9 cellular contexts compared by ENCODE assay signal in genomic region chr15:33700695-33701303, GRCh38.
DNase-seq lines count a peak whose midpoint lies in the region; ATAC-seq and TF ChIP-seq lines count a peak whose summit lies in the region.
"Had no signal": no experiment of that assay in that cellular context is flagged by ENCODE, and none has a peak within 500 bp of the region (broad histone marks: within the 10 kb centered on the region; RNA-seq: fewer than 3 reads in every experiment).

No MANE protein-coding gene starts in this region.

- peak; percentile 72 for ATAC-seq in HG02981 (IDR thresholded peaks at IDR 0.05; ENCODE audit: unreplicated experiment)

- no peaks in the 10 kb centered on the region for H3K36me3 Mint-ChIP-seq in endothelial cell (ENCODE audit: low read depth, unreplicated experiment)

- TF ChIP-seq CTCF in endothelial cell (IDR thresholded peaks at IDR 0.05; ENCODE audit: unreplicated experiment), result peak; percentile 59

- no peak overlapping the region for H3K4me3 Mint-ChIP-seq in endothelial cell (ENCODE audit: unreplicated experiment)
- H3K4me3 Mint-ChIP-seq: stimulated activated naive CD8-positive, alpha-beta T cell treated with anti-CD3 and anti-CD28 coated beads, Interleukin-15, Interleukin-2, amounts not matched to agents 100 ng/mL and 50 ng/mL, for 24 hours had no signal

- H3K27me3 Mint-ChIP-seq in endothelial cell (ENCODE audit: unreplicated experiment), result peaks cover 3% of the 10 kb centered on the region
- H3K27me3 Mint-ChIP-seq: stimulated activated naive CD8-positive, alpha-beta T cell treated with anti-CD3 and anti-CD28 coated beads, Interleukin-15, Interleukin-2, amounts not matched to agents 100 ng/mL and 50 ng/mL, for 24 hours had no signal

- peak; percentile 4 for DNase-seq in DMS153 (lab: John Stamatoyannopoulos, UW)
- DNase-seq in DMS153 treated with DMSO at 0.1 percent for 48 hours (lab: John Stamatoyannopoulos, UW; ENCODE audit: unreplicated experiment), result no peak
- DNase-seq in NCI-H82 treated with DMSO at 0.1 percent for 48 hours (lab: John Stamatoyannopoulos, UW; ENCODE audit: unreplicated experiment), result peak; percentile 35
- DNase-seq in activated CD8-positive, alpha-beta memory T cell treated with anti-CD3 and anti-CD28 coated beads for 4 hours (ENCODE audit: low read depth in 2 of 2), result peak; percentile 13 to 24
- peak; percentile 79 for DNase-seq in endothelial cell (ENCODE audit: low spot score)
- DNase-seq in middle frontal gyrus (ENCODE audit: extremely low spot score, low spot score), result peak; percentile 37
- peak; percentile 8 to 22 for DNase-seq in stimulated activated CD8-positive, alpha-beta memory T cell treated with anti-CD3 and anti-CD28 coated beads, Interleukin-4, amount 100 ng/mL, for 1 hour (ENCODE audit: low read depth in 2 of 2, low spot score in 1 of 2)

- peaks cover 9% of the 10 kb centered on the region for H3K4me1 Mint-ChIP-seq in endothelial cell (ENCODE audit: unreplicated experiment)

- no peaks in the 10 kb centered on the region for H3K9me3 Mint-ChIP-seq in endothelial cell (ENCODE audit: unreplicated experiment)
- H3K9me3 Mint-ChIP-seq: stimulated activated naive CD8-positive, alpha-beta T cell treated with anti-CD3 and anti-CD28 coated beads, Interleukin-15, Interleukin-2, amounts not matched to agents 100 ng/mL and 50 ng/mL, for 24 hours had no signal

- H3K27ac Mint-ChIP-seq in endothelial cell (ENCODE audit: unreplicated experiment), result no peak overlapping the region
- H3K27ac Mint-ChIP-seq: stimulated activated naive CD8-positive, alpha-beta T cell treated with anti-CD3 and anti-CD28 coated beads, Interleukin-15, Interleukin-2, amounts not matched to agents 100 ng/mL and 50 ng/mL, for 24 hours had no signal
